14 cellular contexts compared by ENCODE assay signal in genomic region chr3:146274833-146275232, GRCh38. TPM values are rescaled to one million over a fixed set of nuclear protein-coding genes. Genes with fewer than 3 reads are reported as not detected.
A peak's percentile ranks its signal among the peaks of the same experiment; 100 is the strongest.
DNase-seq lines count a peak whose midpoint lies in the region; ATAC-seq, FAIRE-seq and TF ChIP-seq lines count a peak whose summit lies in the region.
"Had no signal": no experiment of that assay in that cellular context is flagged by ENCODE, and none has a peak within 500 bp of the region (broad histone marks: within the 10 kb centered on the region; RNA-seq: fewer than 3 reads in every experiment).

No MANE protein-coding gene starts in this region.

- CTCF ChIA-PET in AG04450 (lab: Charles Lee), result no interaction called here

- TF ChIP-seq CTCF in AG04450 (IDR thresholded peaks at IDR 0.05; ENCODE audit: low read depth, low read length) (no peak), fibroblast of the aortic adventitia (IDR thresholded peaks at IDR 0.05; ENCODE audit: insufficient read depth, low read length) (no peak), pancreas (IDR thresholded peaks at IDR 0.05) (no peak)

- intact Hi-C loops in pancreas (cut with DNase I), result no loop called here

- H3K27me3 ChIP-seq in AG04450 (ENCODE audit: control insufficient read depth, insufficient read depth, low read length) (no peaks in the 10 kb centered on the region), adipocyte (replicated peaks; ENCODE audit: control insufficient read depth, insufficient read depth, low read length) (no peaks in the 10 kb centered on the region), pancreas (no peaks in the 10 kb centered on the region)

- ATAC-seq in pancreas (peak in 3 of 4 donors; percentile 28 to 40 (median 32)), GM19395 (IDR thresholded peaks at IDR 0.05; ENCODE audit: unreplicated experiment) (no peak), HG03457 (IDR thresholded peaks at IDR 0.05; ENCODE audit: unreplicated experiment) (no peak)
- ATAC-seq: activated naive CD8-positive, alpha-beta T cell treated with anti-CD3 and anti-CD28 coated beads, Interleukin-2, amount 50 U/mL, for 24 hours had no signal

- H3K36me3 ChIP-seq in adipocyte (ENCODE audit: control insufficient read depth, insufficient read depth, low read length, severe bottlenecking), result no peaks in the 10 kb centered on the region
- no peaks in the 10 kb centered on the region for H3K36me3 ChIP-seq in pancreas

- WGBS in pancreas, 2 donors, result 69 to 82% methylated on average over 1 of the region's 1 CpG

- H3K9me3 ChIP-seq in AG04450 (ENCODE audit: control insufficient read depth, insufficient read depth, low read length), result no peaks in the 10 kb centered on the region
- H3K9me3 ChIP-seq in adipocyte (ENCODE audit: control insufficient read depth, low read length), result no peaks in the 10 kb centered on the region
- no peaks in the 10 kb centered on the region for H3K9me3 ChIP-seq in pancreas

- peaks cover 38% of the 10 kb centered on the region for H3K4me1 ChIP-seq in adipocyte (ENCODE audit: control insufficient read depth, insufficient read depth, low read length)
- peaks cover 0 to 3% (median 0%) of the 10 kb centered on the region in 3 donors for H3K4me1 ChIP-seq in pancreas

- DNase-seq in AG04450 (ENCODE audit: low read depth, low spot score), result peak; percentile 81
- DNase-seq in adipocyte (ENCODE audit: low read depth), result peak; percentile 86
- DNase-seq in fibroblast of the aortic adventitia (ENCODE audit: low read depth), result peak; percentile 98
- DNase-seq in pancreas, result no peak
- no peak for DNase-seq in activated gamma-delta T cell treated with Interleukin-2 at 50 U/mL for 16 hours
- DNase-seq in NCI-H748 (lab: John Stamatoyannopoulos, UW; ENCODE audit: unreplicated experiment), result no peak
- DNase-seq: ACHN; activated naive CD8-positive, alpha-beta T cell treated with anti-CD3 and anti-CD28 coated beads, Interleukin-2, amount 50 U/mL, for 24 hours; islet precursor cell; stimulated activated CD4-positive, alpha-beta T cell treated with anti-CD3 and anti-CD28 coated beads, Interleukin-4, amount 100 ng/mL, for 24 hours had no signal

- peak; percentile 84 for FAIRE-seq in pancreas (lab: Jason Lieb, UNC)

- POLR2A ChIA-PET in AG04450 (lab: Yijun Ruan, JAX), result no interaction called here

- H3K4me3 ChIP-seq in AG04450 (ENCODE audit: low read depth, low read length) (no peak overlapping the region), adipocyte (ENCODE audit: low read length) (no peak overlapping the region), fibroblast of the aortic adventitia (ENCODE audit: low read depth, low read length) (no peak overlapping the region), pancreas (no peak overlapping the region)

- no peak overlapping the region for H3K27ac ChIP-seq in AG04450 (ENCODE audit: low read depth, low read length)
- peak overlapping the region in 1 of 4 donors; percentile 30 for H3K27ac ChIP-seq in pancreas

- H3K9ac ChIP-seq in adipocyte (ENCODE audit: low read length), result peak overlapping the region; percentile 14

RNA-seq across cellular contexts. Expression of gene PLSCR4, which starts 23.9 kb away (rescaled TPM):
- polyA plus RNA-seq in AG04450 (2011; rRNA removed) (7.9 and 8.5 TPM in 2 replicates), pancreas (10 to 100 TPM in 1 of 2 donors, 1 to 10 TPM in 1; 5.6 to 12.6 TPM)
- 6.6 and 8.4 TPM in 2 replicates for polyA minus RNA-seq in AG04450 (2011; rRNA and poly(A)+ RNA removed)
- total RNA-seq in fibroblast of the aortic adventitia (ENCODE audit: low replicate concordance) (28.3 and 46.3 TPM in 2 replicates), pancreas (10 to 100 TPM; 11.0 to 28.2 (median 15.9) TPM)
- total RNA-seq: activated CD8-positive, alpha-beta memory T cell treated with anti-CD3 and anti-CD28 coated beads for 36 hours; OCI-LY7 had no signal

Comparison
In these comparisons a context has a peak if more than half of its experiments do, and no peak if none do; other contexts are left out.
1. DNase-seq: peak in AG04450 (single experiment), adipocyte (single experiment) and fibroblast of the aortic adventitia (single experiment); none in pancreas (0 of 6), activated gamma-delta T cell treated with Interleukin-2 at 50 U/mL for 16 hours (single experiment) and NCI-H748 (single experiment).
2. ATAC-seq: peak in pancreas (3 of 4); none in GM19395 (single experiment) and HG03457 (single experiment).